Comparison of ENCODE assay signal across 8 cellular contexts in genomic region chr5:134003064-134003956, GRCh38. TPM values are rescaled to one million over a fixed set of nuclear protein-coding genes. Genes with fewer than 3 reads are reported as not detected.
DNase-seq lines count a peak whose midpoint lies in the region; TF ChIP-seq lines count a peak whose summit lies in the region.

No MANE protein-coding gene starts in this region.

- peak overlapping the region; percentile 100 for H3K27ac ChIP-seq in BLaER1
- peak overlapping the region; percentile 93 for H3K27ac ChIP-seq in effector memory CD4-positive, alpha-beta T cell (ENCODE audit: insufficient read depth, low read length, poor library complexity, severe bottlenecking)
- H3K27ac ChIP-seq in neural progenitor cell, result no peak overlapping the region

- H3K4me2 ChIP-seq in BLaER1 (peak overlapping the region; percentile 95), neural progenitor cell (peak overlapping the region; percentile 87)

- H3F3A ChIP-seq in neural progenitor cell (ENCODE audit: low read depth), result peaks cover 38% of the 10 kb centered on the region

- H4K20me1 ChIP-seq in BLaER1 (peaks cover 57% of the 10 kb centered on the region), neural progenitor cell (ENCODE audit: low read depth) (peaks cover 60% of the 10 kb centered on the region)

- peaks cover 14% of the 10 kb centered on the region for H3K36me3 Mint-ChIP-seq in neural progenitor cell

- no peak for TF ChIP-seq CTCF in neural progenitor cell (IDR thresholded peaks at IDR 0.05)

- H3K9me3 ChIP-seq in BLaER1 (no peaks in the 10 kb centered on the region), neural progenitor cell (ENCODE audit: low read depth) (no peaks in the 10 kb centered on the region)
- no peaks in the 10 kb centered on the region for H3K9me3 ChIP-seq in effector memory CD4-positive, alpha-beta T cell (ENCODE audit: control insufficient read depth, low read length)

- H3K4me1 ChIP-seq in BLaER1, result peaks cover 66% of the 10 kb centered on the region
- H3K4me1 ChIP-seq in effector memory CD4-positive, alpha-beta T cell (ENCODE audit: control insufficient read depth, insufficient read depth, low read length, poor library complexity, severe bottlenecking), result peaks cover 20% of the 10 kb centered on the region
- H3K4me1 ChIP-seq in neural progenitor cell, result peaks cover 28% of the 10 kb centered on the region

- peaks cover 5% of the 10 kb centered on the region for H3K27me3 Mint-ChIP-seq in neural progenitor cell (ENCODE audit: insufficient read depth, low read depth)

- peak overlapping the region; percentile 96 for H3K9ac ChIP-seq in BLaER1
- H3K9ac ChIP-seq in neural progenitor cell, result peak overlapping the region; percentile 93

- H2AFZ ChIP-seq in neural progenitor cell (replicated peaks), result no peak overlapping the region

- H3K4me3 ChIP-seq in BLaER1, result peak overlapping the region; percentile 94
- peak overlapping the region; percentile 70 for H3K4me3 ChIP-seq in H7 (ENCODE audit: insufficient read depth, low read depth, low read length)
- peak overlapping the region; percentile 56 for H3K4me3 ChIP-seq in effector memory CD4-positive, alpha-beta T cell (ENCODE audit: insufficient read depth, low read depth, low read length, poor library complexity, severe bottlenecking)
- peak overlapping the region; percentile 100 for H3K4me3 ChIP-seq in neural progenitor cell

- H3K4me1 Mint-ChIP-seq in neural progenitor cell, result peaks cover 40% of the 10 kb centered on the region

- peaks cover 71% of the 10 kb centered on the region for H3K79me2 ChIP-seq in neural progenitor cell (ENCODE audit: low read depth)

- DNase-seq in H7 (peak; percentile 41), T-helper 22 cell (ENCODE audit: low read depth) (peak; percentile 15), neural progenitor cell (ENCODE audit: low spot score) (no peak), NCI-H1105 treated with DMSO at 0.1 percent for 48 hours (lab: John Stamatoyannopoulos, UW) (no peak), GM03348 (ENCODE audit: low spot score) (no peak), AG20443 (ENCODE audit: low spot score) (no peak)
- peak in 2 of 3 donors; percentile 11 to 26 for DNase-seq in effector memory CD4-positive, alpha-beta T cell

- H3K27ac Mint-ChIP-seq in neural progenitor cell, result peak overlapping the region; percentile 96

- no peaks in the 10 kb centered on the region for H3K9me3 Mint-ChIP-seq in neural progenitor cell

- H3K4me3 Mint-ChIP-seq in neural progenitor cell, result peak overlapping the region; percentile 98

- H3K27me3 ChIP-seq in BLaER1 (no peaks in the 10 kb centered on the region), H7 (ENCODE audit: control insufficient read depth, insufficient read depth, low read length) (no peaks in the 10 kb centered on the region), neural progenitor cell (no peaks in the 10 kb centered on the region)
- no peaks in the 10 kb centered on the region for H3K27me3 ChIP-seq in effector memory CD4-positive, alpha-beta T cell (replicated peaks; ENCODE audit: control insufficient read depth, insufficient read depth, low read length, poor library complexity, severe bottlenecking)

- peaks cover 41% of the 10 kb centered on the region for H3K36me3 ChIP-seq in BLaER1
- peaks cover 8% of the 10 kb centered on the region for H3K36me3 ChIP-seq in H7 (replicated peaks; ENCODE audit: control insufficient read depth, insufficient read depth, low read length)
- H3K36me3 ChIP-seq in effector memory CD4-positive, alpha-beta T cell (ENCODE audit: control insufficient read depth, insufficient read depth, low read length), result no peaks in the 10 kb centered on the region
- H3K36me3 ChIP-seq in neural progenitor cell, result no peaks in the 10 kb centered on the region

RNA-seq across cellular contexts. Expression of gene VDAC1, which starts 1.5 kb away (rescaled TPM):
- total RNA-seq in H7 (2014; rRNA removed; shearing (Covaris generic)), result 368 and 419 TPM in 2 replicates
- total RNA-seq in neural progenitor cell (ENCODE audit: low replicate concordance), result 179 and 224 TPM in 2 replicates

RNA-seq across cellular contexts. Expression of gene C5orf15, which starts 34.9 kb away (rescaled TPM):
- 48.7 and 55.5 TPM in 2 replicates for total RNA-seq in H7 (2014; rRNA removed; shearing (Covaris generic))
- 71.0 and 120 TPM in 2 replicates for total RNA-seq in neural progenitor cell (ENCODE audit: low replicate concordance)

Comparison
In these comparisons a context has a peak if more than half of its experiments do, and no peak if none do; other contexts are left out.
1. DNase-seq: peak in H7 (single experiment), T-helper 22 cell (single experiment) and effector memory CD4-positive, alpha-beta T cell (2 of 3); none in neural progenitor cell (single experiment), NCI-H1105 treated with DMSO at 0.1 percent for 48 hours (single experiment), GM03348 (single experiment) and AG20443 (single experiment).
2. Peak in every context shown above with its lines, with median percentiles within 50 percentile points of each other: H3K4me3 ChIP-seq.